Comparison of ENCODE assay signal across 8 cellular contexts in genomic region chr1:200306954-200307754, GRCh38.
DNase-seq lines count a peak whose midpoint lies in the region; ATAC-seq and TF ChIP-seq lines count a peak whose summit lies in the region.

No MANE protein-coding gene starts in this region.

- H3K4me3 Mint-ChIP-seq in endothelial cell (ENCODE audit: unreplicated experiment) = no peak overlapping the region
- no peak overlapping the region for H3K4me3 Mint-ChIP-seq in neural progenitor cell

- H3K27ac Mint-ChIP-seq in endothelial cell (ENCODE audit: unreplicated experiment) (no peak overlapping the region), neural progenitor cell (no peak overlapping the region)

- no peaks in the 10 kb centered on the region for H3K9me3 ChIP-seq in neural progenitor cell (ENCODE audit: low read depth)

- ATAC-seq in GM19395 (IDR thresholded peaks at IDR 0.05; ENCODE audit: unreplicated experiment) = peak; percentile 65
- ATAC-seq in HG03108 (IDR thresholded peaks at IDR 0.05; ENCODE audit: unreplicated experiment) = no peak

- no peak overlapping the region for H2AFZ ChIP-seq in neural progenitor cell (replicated peaks)

- H3K27me3 Mint-ChIP-seq in endothelial cell (ENCODE audit: unreplicated experiment) = no peaks in the 10 kb centered on the region
- peaks cover 14% of the 10 kb centered on the region for H3K27me3 Mint-ChIP-seq in neural progenitor cell (ENCODE audit: insufficient read depth, low read depth)

- peaks cover 4% of the 10 kb centered on the region for H3K4me1 Mint-ChIP-seq in endothelial cell (ENCODE audit: unreplicated experiment)
- peaks cover 24% of the 10 kb centered on the region for H3K4me1 Mint-ChIP-seq in neural progenitor cell

- peak; percentile 90 for TF ChIP-seq CTCF in endothelial cell (IDR thresholded peaks at IDR 0.05; ENCODE audit: unreplicated experiment)
- TF ChIP-seq CTCF in neural progenitor cell (IDR thresholded peaks at IDR 0.05) = peak; percentile 89

- no peak overlapping the region for H3K27ac ChIP-seq in neural progenitor cell

- no peaks in the 10 kb centered on the region for H3F3A ChIP-seq in neural progenitor cell (ENCODE audit: low read depth)

- no peaks in the 10 kb centered on the region for H3K79me2 ChIP-seq in neural progenitor cell (ENCODE audit: low read depth)

- no peak overlapping the region for H3K4me2 ChIP-seq in neural progenitor cell

- H3K4me3 ChIP-seq in Jurkat, Clone E6-1 (ENCODE audit: low read length) = no peak overlapping the region
- no peak overlapping the region for H3K4me3 ChIP-seq in neural progenitor cell

- H3K36me3 Mint-ChIP-seq in endothelial cell (ENCODE audit: low read depth, unreplicated experiment) (no peaks in the 10 kb centered on the region), neural progenitor cell (no peaks in the 10 kb centered on the region)

- DNase-seq in NCI-H82 (lab: John Stamatoyannopoulos, UW) (peak; percentile 45), NCI-H82 treated with DMSO at 0.1 percent for 48 hours (lab: John Stamatoyannopoulos, UW; ENCODE audit: unreplicated experiment) (no peak), SKM-1 treated with dmso at 0.1 percent for 144 hours (lab: John Stamatoyannopoulos, UW; ENCODE audit: unreplicated experiment) (peak; percentile 71), endothelial cell (ENCODE audit: low spot score) (peak; percentile 14), neural progenitor cell (ENCODE audit: low spot score) (peak; percentile 49)
- peak; percentile 25 for DNase-seq in Jurkat, Clone E6-1 (ENCODE audit: low read depth, low spot score)

- H3K4me1 ChIP-seq in neural progenitor cell = peaks cover 6% of the 10 kb centered on the region

- no peaks in the 10 kb centered on the region for H4K20me1 ChIP-seq in neural progenitor cell (ENCODE audit: low read depth)

- H3K27me3 ChIP-seq in neural progenitor cell = peaks cover 31% of the 10 kb centered on the region

- H3K9me3 Mint-ChIP-seq in endothelial cell (ENCODE audit: unreplicated experiment) = no peaks in the 10 kb centered on the region
- H3K9me3 Mint-ChIP-seq in neural progenitor cell = no peaks in the 10 kb centered on the region

- no peak overlapping the region for H3K9ac ChIP-seq in neural progenitor cell

- H3K36me3 ChIP-seq in neural progenitor cell = no peaks in the 10 kb centered on the region
